In genomic region chr17:15966183-15966878, GRCh38 we compare ENCODE assay signal across 8 cellular contexts. TPM values are rescaled to one million over a fixed set of nuclear protein-coding genes. Genes with fewer than 3 reads are reported as not detected.
DNase-seq lines count a peak whose midpoint lies in the region; ATAC-seq, FAIRE-seq and TF ChIP-seq lines count a peak whose summit lies in the region.

No MANE protein-coding gene starts in this region.

- H3K27ac Mint-ChIP-seq in activated CD8-positive, alpha-beta T cell treated with anti-CD3 and anti-CD28 coated beads, Interleukin-2, amount 10 ng/mL, durations not matched to agents 7 days and 5 days = peak overlapping the region; percentile 53
- no peak overlapping the region for H3K27ac Mint-ChIP-seq in activated CD8-positive, alpha-beta T cell treated with anti-CD3 and anti-CD28 coated beads for 36 hours
- peak overlapping the region; percentile 86 for H3K27ac Mint-ChIP-seq in activated naive CD8-positive, alpha-beta T cell treated with anti-CD3 and anti-CD28 coated beads, Interleukin-2, amount 10 ng/mL, durations not matched to agents 7 days and 5 days
- H3K27ac Mint-ChIP-seq in immature natural killer cell = no peak overlapping the region

- H3K27me3 ChIP-seq in thymus (ENCODE audit: control insufficient read depth, insufficient read depth) = no peaks in the 10 kb centered on the region

- TF ChIP-seq CTCF in activated CD8-positive, alpha-beta T cell treated with anti-CD3 and anti-CD28 coated beads for 36 hours (IDR thresholded peaks at IDR 0.05) = no peak

- H3K27me3 Mint-ChIP-seq in activated CD8-positive, alpha-beta T cell treated with anti-CD3 and anti-CD28 coated beads, Interleukin-2, amount 10 ng/mL, durations not matched to agents 7 days and 5 days (ENCODE audit: low read depth) = no peaks in the 10 kb centered on the region
- peaks cover 8% of the 10 kb centered on the region for H3K27me3 Mint-ChIP-seq in activated CD8-positive, alpha-beta T cell treated with anti-CD3 and anti-CD28 coated beads for 36 hours
- no peaks in the 10 kb centered on the region for H3K27me3 Mint-ChIP-seq in activated naive CD8-positive, alpha-beta T cell treated with anti-CD3 and anti-CD28 coated beads, Interleukin-2, amount 10 ng/mL, durations not matched to agents 7 days and 5 days
- H3K27me3 Mint-ChIP-seq in immature natural killer cell (ENCODE audit: low read depth in 3 of 3) = peaks cover 0 to 12% (median 3%) of the 10 kb centered on the region in 3 donors

- DNase-seq in activated CD8-positive, alpha-beta T cell treated with anti-CD3 and anti-CD28 coated beads, Interleukin-2, amount 10 ng/mL, durations not matched to agents 7 days and 5 days = no peak
- DNase-seq in activated CD8-positive, alpha-beta T cell treated with anti-CD3 and anti-CD28 coated beads for 36 hours = no peak
- DNase-seq in activated naive CD8-positive, alpha-beta T cell treated with anti-CD3 and anti-CD28 coated beads, Interleukin-2, amount 10 ng/mL, durations not matched to agents 7 days and 5 days = no peak
- DNase-seq in NAMALWA (ENCODE audit: low spot score) = no peak
- DNase-seq in immature natural killer cell = no peak
- no peak for DNase-seq in NCI-H82 treated with DMSO at 0.1 percent for 48 hours (lab: John Stamatoyannopoulos, UW; ENCODE audit: unreplicated experiment)

- WGBS in thymus = 26% methylated on average over 13 of the region's 13 CpGs

- no peaks in the 10 kb centered on the region for H3K36me3 ChIP-seq in thymus (ENCODE audit: control insufficient read depth, insufficient read depth)

- peaks cover 27% of the 10 kb centered on the region for H3K4me1 Mint-ChIP-seq in activated CD8-positive, alpha-beta T cell treated with anti-CD3 and anti-CD28 coated beads, Interleukin-2, amount 10 ng/mL, durations not matched to agents 7 days and 5 days (ENCODE audit: low read depth)
- peaks cover 26% of the 10 kb centered on the region for H3K4me1 Mint-ChIP-seq in activated CD8-positive, alpha-beta T cell treated with anti-CD3 and anti-CD28 coated beads for 36 hours (ENCODE audit: low read depth)
- H3K4me1 Mint-ChIP-seq in activated naive CD8-positive, alpha-beta T cell treated with anti-CD3 and anti-CD28 coated beads, Interleukin-2, amount 10 ng/mL, durations not matched to agents 7 days and 5 days = peaks cover 27% of the 10 kb centered on the region
- peaks cover 3 to 6% of the 10 kb centered on the region in 2 donors for H3K4me1 Mint-ChIP-seq in immature natural killer cell

- H3K9me3 ChIP-seq in thymus (ENCODE audit: control insufficient read depth) = no peaks in the 10 kb centered on the region

- peak; percentile 12 for ATAC-seq in activated CD8-positive, alpha-beta T cell treated with anti-CD3 and anti-CD28 coated beads, Interleukin-2, amount 10 ng/mL, durations not matched to agents 7 days and 5 days
- ATAC-seq in activated CD8-positive, alpha-beta T cell treated with anti-CD3 and anti-CD28 coated beads for 36 hours = no peak
- peak; percentile 26 for ATAC-seq in activated naive CD8-positive, alpha-beta T cell treated with anti-CD3 and anti-CD28 coated beads, Interleukin-2, amount 10 ng/mL, durations not matched to agents 7 days and 5 days (ENCODE audit: low read depth)

- H3K36me3 Mint-ChIP-seq in activated CD8-positive, alpha-beta T cell treated with anti-CD3 and anti-CD28 coated beads, Interleukin-2, amount 10 ng/mL, durations not matched to agents 7 days and 5 days (ENCODE audit: low read depth) = no peaks in the 10 kb centered on the region
- no peaks in the 10 kb centered on the region for H3K36me3 Mint-ChIP-seq in activated CD8-positive, alpha-beta T cell treated with anti-CD3 and anti-CD28 coated beads for 36 hours (ENCODE audit: low read depth)
- H3K36me3 Mint-ChIP-seq in activated naive CD8-positive, alpha-beta T cell treated with anti-CD3 and anti-CD28 coated beads, Interleukin-2, amount 10 ng/mL, durations not matched to agents 7 days and 5 days = peaks cover 3% of the 10 kb centered on the region
- H3K36me3 Mint-ChIP-seq in immature natural killer cell = peaks cover 0 to 3% (median 0%) of the 10 kb centered on the region in 3 donors

- peak overlapping the region; percentile 93 for H3K27ac ChIP-seq in thymus (ENCODE audit: low read depth)

- no peaks in the 10 kb centered on the region for H3K9me3 Mint-ChIP-seq in activated CD8-positive, alpha-beta T cell treated with anti-CD3 and anti-CD28 coated beads, Interleukin-2, amount 10 ng/mL, durations not matched to agents 7 days and 5 days (ENCODE audit: insufficient read depth)
- no peaks in the 10 kb centered on the region for H3K9me3 Mint-ChIP-seq in activated CD8-positive, alpha-beta T cell treated with anti-CD3 and anti-CD28 coated beads for 36 hours
- H3K9me3 Mint-ChIP-seq in activated naive CD8-positive, alpha-beta T cell treated with anti-CD3 and anti-CD28 coated beads, Interleukin-2, amount 10 ng/mL, durations not matched to agents 7 days and 5 days = no peaks in the 10 kb centered on the region
- H3K9me3 Mint-ChIP-seq in immature natural killer cell = peaks cover 0 to 1% (median 0%) of the 10 kb centered on the region in 6 donors

- FAIRE-seq in islet of Langerhans (lab: Jason Lieb, UNC) = peak; percentile 38

- intact Hi-C loops in activated CD8-positive, alpha-beta T cell treated with anti-CD3 and anti-CD28 coated beads for 36 hours (cut with micrococcal nuclease) = no loop called here

- H3K4me1 ChIP-seq in thymus (ENCODE audit: control insufficient read depth, insufficient read depth, low read length) = peaks cover 27% of the 10 kb centered on the region

- CTCF ChIA-PET in activated CD8-positive, alpha-beta T cell treated with anti-CD3 and anti-CD28 coated beads, Interleukin-2, amount 10 ng/mL, durations not matched to agents 7 days and 5 days (lab: Charles Lee) = interaction anchor here (0.7 to 2.3 kb wide), 3 partner anchors 9 to 33 kb away, joined by 3 to 9 read pairs (median 4); partner anchors contain the start of genes ADORA2B and ZSWIM7
- CTCF ChIA-PET in activated CD8-positive, alpha-beta T cell treated with anti-CD3 and anti-CD28 coated beads for 36 hours (lab: Charles Lee) = no interaction called here

- POLR2A ChIA-PET in activated CD8-positive, alpha-beta T cell treated with anti-CD3 and anti-CD28 coated beads, Interleukin-2, amount 10 ng/mL, durations not matched to agents 7 days and 5 days (lab: Charles Lee) = no interaction called here
- POLR2A ChIA-PET in activated CD8-positive, alpha-beta T cell treated with anti-CD3 and anti-CD28 coated beads for 36 hours (lab: Charles Lee) = interaction anchor here (1.2 to 1.8 kb wide), 2 partner anchors 10 to 16 kb away, joined by 3 to 4 read pairs; no protein-coding TSS in a partner anchor
- POLR2A ChIA-PET in activated naive CD8-positive, alpha-beta T cell treated with anti-CD3 and anti-CD28 coated beads, Interleukin-2, amount 10 ng/mL, durations not matched to agents 7 days and 5 days (lab: Charles Lee) = interaction anchor here (0.8 to 1.3 kb wide), 2 partner anchors 21 to 33 kb away, joined by 3 to 5 read pairs; partner anchors contain the start of genes ADORA2B, TTC19 and ZSWIM7

- no peak overlapping the region for H3K4me3 ChIP-seq in thymus (ENCODE audit: low read length)

- no peak overlapping the region for H3K4me3 Mint-ChIP-seq in activated CD8-positive, alpha-beta T cell treated with anti-CD3 and anti-CD28 coated beads, Interleukin-2, amount 10 ng/mL, durations not matched to agents 7 days and 5 days
- H3K4me3 Mint-ChIP-seq in activated CD8-positive, alpha-beta T cell treated with anti-CD3 and anti-CD28 coated beads for 36 hours = no peak overlapping the region
- H3K4me3 Mint-ChIP-seq in activated naive CD8-positive, alpha-beta T cell treated with anti-CD3 and anti-CD28 coated beads, Interleukin-2, amount 10 ng/mL, durations not matched to agents 7 days and 5 days = peak overlapping the region; percentile 78
- peak overlapping the region in 1 of 5 donors; percentile 46 for H3K4me3 Mint-ChIP-seq in immature natural killer cell

RNA-seq across cellular contexts. Expression of gene ADORA2B, which starts 21.4 kb away (rescaled TPM):
- 1 to 10 TPM; 1.7 to 2.9 TPM for total RNA-seq in activated CD8-positive, alpha-beta T cell treated with anti-CD3 and anti-CD28 coated beads, Interleukin-2, amount 10 ng/mL, durations not matched to agents 7 days and 5 days
- total RNA-seq in activated CD8-positive, alpha-beta T cell treated with anti-CD3 and anti-CD28 coated beads for 36 hours = 1 to 10 TPM; 4.2 to 5.4 TPM
- total RNA-seq in activated naive CD8-positive, alpha-beta T cell treated with anti-CD3 and anti-CD28 coated beads, Interleukin-2, amount 10 ng/mL, durations not matched to agents 7 days and 5 days = 1 to 10 TPM; 4.1 to 4.2 TPM
- 1.1 TPM for polyA plus RNA-seq in thymus
- polyA plus RNA-seq in immature natural killer cell = 1 to 10 TPM in 2 of 3 donors, under 1 TPM in 1; 0.96 to 1.6 (median 1.3) TPM

RNA-seq across cellular contexts. Expression of gene ZSWIM7, which starts 33.2 kb away (rescaled TPM):
- 10 to 100 TPM; 19.3 to 20.0 TPM for total RNA-seq in activated CD8-positive, alpha-beta T cell treated with anti-CD3 and anti-CD28 coated beads, Interleukin-2, amount 10 ng/mL, durations not matched to agents 7 days and 5 days
- 10 to 100 TPM; 14.5 to 18.2 TPM for total RNA-seq in activated CD8-positive, alpha-beta T cell treated with anti-CD3 and anti-CD28 coated beads for 36 hours
- total RNA-seq in activated naive CD8-positive, alpha-beta T cell treated with anti-CD3 and anti-CD28 coated beads, Interleukin-2, amount 10 ng/mL, durations not matched to agents 7 days and 5 days = 10 to 100 TPM; 19.6 to 21.8 TPM
- polyA plus RNA-seq in thymus = 57.6 TPM
- 10 to 100 TPM; 47.0 to 67.8 (median 67.6) TPM for polyA plus RNA-seq in immature natural killer cell

RNA-seq across cellular contexts. Expression of gene TTC19, which starts 33.3 kb away (rescaled TPM):
- 10 to 100 TPM; 31.5 to 38.1 TPM for total RNA-seq in activated CD8-positive, alpha-beta T cell treated with anti-CD3 and anti-CD28 coated beads, Interleukin-2, amount 10 ng/mL, durations not matched to agents 7 days and 5 days
- total RNA-seq in activated CD8-positive, alpha-beta T cell treated with anti-CD3 and anti-CD28 coated beads for 36 hours = 10 to 100 TPM; 24.7 to 26.0 TPM
- total RNA-seq in activated naive CD8-positive, alpha-beta T cell treated with anti-CD3 and anti-CD28 coated beads, Interleukin-2, amount 10 ng/mL, durations not matched to agents 7 days and 5 days = 10 to 100 TPM; 32.5 to 36.7 TPM
- polyA plus RNA-seq in thymus (29.4 TPM), immature natural killer cell (10 to 100 TPM; 37.1 to 64.6 (median 38.1) TPM)

Comparison
In these comparisons a context has a peak if more than half of its experiments do, and no peak if none do; other contexts are left out.
1. H3K27ac Mint-ChIP-seq: peak in activated CD8-positive, alpha-beta T cell treated with anti-CD3 and anti-CD28 coated beads, Interleukin-2, amount 10 ng/mL, durations not matched to agents 7 days and 5 days (single experiment) and activated naive CD8-positive, alpha-beta T cell treated with anti-CD3 and anti-CD28 coated beads, Interleukin-2, amount 10 ng/mL, durations not matched to agents 7 days and 5 days (single experiment); none in activated CD8-positive, alpha-beta T cell treated with anti-CD3 and anti-CD28 coated beads for 36 hours (single experiment) and immature natural killer cell (0 of 6).